Comparison of ENCODE assay signal across 8 cellular contexts in genomic region chr17:81666342-81667191, GRCh38.
DNase-seq lines count a peak whose midpoint lies in the region; ATAC-seq and TF ChIP-seq lines count a peak whose summit lies in the region.

CCDC137 (plus strand) TSS chr17:81666737; CDS start chr17:81666767, 30 bp downstream.
OXLD1 (minus strand) TSS chr17:81666605; CDS start chr17:81666577, 28 bp downstream.

- H3K27ac Mint-ChIP-seq in activated naive CD4-positive, alpha-beta T cell treated with anti-CD3 and anti-CD28 coated beads, Interleukin-2, amount 10 ng/mL, durations not matched to agents 7 days and 5 days = peak within 1 kb of the TSS; percentile 99

- no peaks in the 10 kb centered on the region for H3K9me3 Mint-ChIP-seq in activated naive CD4-positive, alpha-beta T cell treated with anti-CD3 and anti-CD28 coated beads, Interleukin-2, amount 10 ng/mL, durations not matched to agents 7 days and 5 days

- DNase-seq in GM06990 (ENCODE audit: extremely low read depth, insufficient read length) (peak; percentile 95), NCI-H1048 (lab: John Stamatoyannopoulos, UW) (peak; percentile 82), SK-N-MC (ENCODE audit: low read depth, low spot score) (peak; percentile 64), globus pallidus (ENCODE audit: low spot score) (peak; percentile 92), nucleus accumbens (lab: John Stamatoyannopoulos, UW) (peak; percentile 51 to 97 (median 92)), superior temporal gyrus (ENCODE audit: extremely low spot score) (peak; percentile 98)
- peak; percentile 97 for DNase-seq in activated naive CD4-positive, alpha-beta T cell treated with anti-CD3 and anti-CD28 coated beads, Interleukin-2, amount 10 ng/mL, durations not matched to agents 7 days and 5 days

- no peaks in the 10 kb centered on the region for H3K27me3 ChIP-seq in GM06990 (replicated peaks; ENCODE audit: control insufficient read depth, insufficient read depth, low read length)

- peak within 1 kb of the TSS; percentile 82 for H3K4me3 Mint-ChIP-seq in activated naive CD4-positive, alpha-beta T cell treated with anti-CD3 and anti-CD28 coated beads, Interleukin-2, amount 10 ng/mL, durations not matched to agents 7 days and 5 days

- CTCF ChIA-PET in activated naive CD4-positive, alpha-beta T cell treated with anti-CD3 and anti-CD28 coated beads, Interleukin-2, amount 10 ng/mL, durations not matched to agents 7 days and 5 days (lab: Charles Lee) = no interaction called here

- H3K27ac ChIP-seq in SK-N-MC = peak within 1 kb of the TSS; percentile 72

- peaks cover 39% of the 10 kb centered on the region for H3K36me3 Mint-ChIP-seq in activated naive CD4-positive, alpha-beta T cell treated with anti-CD3 and anti-CD28 coated beads, Interleukin-2, amount 10 ng/mL, durations not matched to agents 7 days and 5 days

- H3K4me3 ChIP-seq in GM06990 (replicated peaks; ENCODE audit: low read depth, low read length) (peak within 1 kb of the TSS; percentile 97), SK-N-MC (peak within 1 kb of the TSS; percentile 91)

- ATAC-seq in HG02571 (IDR thresholded peaks at IDR 0.05; ENCODE audit: unreplicated experiment) = peak; percentile 91

- peaks cover 60% of the 10 kb centered on the region for H3K4me1 Mint-ChIP-seq in activated naive CD4-positive, alpha-beta T cell treated with anti-CD3 and anti-CD28 coated beads, Interleukin-2, amount 10 ng/mL, durations not matched to agents 7 days and 5 days

- peak within 1 kb of the TSS; percentile 91 for H3K9ac ChIP-seq in SK-N-MC (ENCODE audit: insufficient read length)

- H3K27me3 Mint-ChIP-seq in activated naive CD4-positive, alpha-beta T cell treated with anti-CD3 and anti-CD28 coated beads, Interleukin-2, amount 10 ng/mL, durations not matched to agents 7 days and 5 days = no peaks in the 10 kb centered on the region

- H3K36me3 ChIP-seq in GM06990 (ENCODE audit: control insufficient read depth, insufficient read depth, low read length) = peaks cover 20% of the 10 kb centered on the region
- H3K36me3 ChIP-seq in SK-N-MC (ENCODE audit: insufficient read depth, low read length) = peaks cover 44% of the 10 kb centered on the region

- no peaks in the 10 kb centered on the region for H3K9me3 ChIP-seq in SK-N-MC (ENCODE audit: low read depth, low read length)

- no peak for TF ChIP-seq CTCF in GM06990 (IDR thresholded peaks at IDR 0.05; ENCODE audit: insufficient read depth, low read length, poor library complexity, severe bottlenecking)

Comparison
In these comparisons a context has a peak if more than half of its experiments do, and no peak if none do; other contexts are left out.
1. Peak in every context shown above with its lines: DNase-seq, ATAC-seq, H3K4me3 ChIP-seq and H3K27ac ChIP-seq.